ENCODE assay signal across 8 cellular contexts in the genomic region with DNA sequence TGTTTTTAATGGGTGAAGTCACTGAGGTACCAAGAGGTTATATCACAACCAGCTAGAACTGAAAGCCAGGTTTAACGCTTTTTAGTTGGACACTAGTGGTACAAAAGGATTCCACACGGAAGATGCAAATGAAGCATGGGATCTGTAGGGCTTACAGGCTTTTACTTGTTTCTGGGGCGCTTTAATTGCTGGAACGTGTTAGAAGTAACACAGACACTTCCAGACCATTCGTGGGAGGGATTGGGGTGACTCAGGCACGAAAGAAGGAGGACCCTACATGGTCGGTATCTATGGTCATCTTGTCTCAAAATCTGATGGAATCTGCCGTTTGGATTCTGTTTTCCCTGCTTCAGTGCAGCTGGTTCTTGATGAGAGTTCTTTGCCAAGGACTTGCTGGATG. TPM values are rescaled to one million over a fixed set of nuclear protein-coding genes. Genes with fewer than 3 reads are reported as not detected.
DNase-seq lines count a peak whose midpoint lies in the region; ATAC-seq and TF ChIP-seq lines count a peak whose summit lies in the region.

No MANE protein-coding gene starts in this region.

- TF ChIP-seq CTCF in GM06990 (IDR thresholded peaks at IDR 0.05; ENCODE audit: insufficient read depth, low read length, poor library complexity, severe bottlenecking) (no peak), esophagus squamous epithelium (IDR thresholded peaks at IDR 0.05) (no peak), progenitor cell of endocrine pancreas (IDR thresholded peaks at IDR 0.05; ENCODE audit: unreplicated experiment) (no peak)

- ATAC-seq in HG02623 (IDR thresholded peaks at IDR 0.05; ENCODE audit: unreplicated experiment) (no peak), HG03196 (IDR thresholded peaks at IDR 0.05; ENCODE audit: unreplicated experiment) (no peak)

- H3K4me1 ChIP-seq in esophagus squamous epithelium = peaks cover 3 to 41% (median 12%) of the 10 kb centered on the region in 3 donors

- intact Hi-C loops in esophagus squamous epithelium (cut with DNase I) = no loop called here

- H3K36me3 ChIP-seq in GM06990 (ENCODE audit: control insufficient read depth, insufficient read depth, low read length) (peaks cover 9% of the 10 kb centered on the region), esophagus squamous epithelium (peaks cover 4 to 37% (median 12%) of the 10 kb centered on the region in 3 donors)

- H3K4me1 Mint-ChIP-seq in progenitor cell of endocrine pancreas (ENCODE audit: low read depth) = peaks cover 13% of the 10 kb centered on the region

- H3K36me3 Mint-ChIP-seq in progenitor cell of endocrine pancreas (ENCODE audit: insufficient read depth) = peaks cover 8% of the 10 kb centered on the region

- H3K4me3 ChIP-seq in GM06990 (replicated peaks; ENCODE audit: low read depth, low read length) = peak overlapping the region; percentile 98
- peak overlapping the region; percentile 68 to 98 (median 96) for H3K4me3 ChIP-seq in esophagus squamous epithelium

- no peak for TF ChIP-seq POLR2A in esophagus squamous epithelium (IDR thresholded peaks at IDR 0.05)

- H3K4me3 Mint-ChIP-seq in progenitor cell of endocrine pancreas (ENCODE audit: low read depth) = peak overlapping the region; percentile 92

- peak overlapping the region; percentile 97 for H3K27ac Mint-ChIP-seq in progenitor cell of endocrine pancreas

- WGBS in esophagus squamous epithelium, 2 donors = 16 to 20% methylated on average over 8 of the region's 8 CpGs

- DNase-seq in GM06990 (ENCODE audit: extremely low read depth, insufficient read length) (no peak), RPMI7951 (ENCODE audit: low read depth) (peak; percentile 45), esophagus squamous epithelium (lab: John Stamatoyannopoulos, UW) (no peak), progenitor cell of endocrine pancreas (ENCODE audit: low spot score, unreplicated experiment) (no peak), NCI-H1048 (lab: John Stamatoyannopoulos, UW) (no peak), NCI-H345 (lab: John Stamatoyannopoulos, UW) (no peak)

- peak overlapping the region in 2 of 4 donors; percentile 83 to 88 for H3K27ac ChIP-seq in esophagus squamous epithelium

- H3K27me3 ChIP-seq in GM06990 (replicated peaks; ENCODE audit: control insufficient read depth, insufficient read depth, low read length) (no peaks in the 10 kb centered on the region), esophagus squamous epithelium (peaks cover 0 to 6% (median 0%) of the 10 kb centered on the region in 4 donors)

- H3K9me3 Mint-ChIP-seq in progenitor cell of endocrine pancreas (ENCODE audit: low read depth) = no peaks in the 10 kb centered on the region

- H3K27me3 Mint-ChIP-seq in progenitor cell of endocrine pancreas = peaks cover 7% of the 10 kb centered on the region

- H3K9me3 ChIP-seq in esophagus squamous epithelium = no peaks in the 10 kb centered on the region

RNA-seq across cellular contexts. Expression of gene YKT6, which starts 1.0 kb away (rescaled TPM):
- total RNA-seq in RPMI7951 (2014; rRNA removed; shearing (Covaris generic)) = 118 and 143 TPM in 2 replicates
- total RNA-seq in esophagus squamous epithelium (10 to 100 TPM; 56.3 to 91.8 (median 65.1) TPM), progenitor cell of endocrine pancreas (79.2 and 82.5 TPM in 2 replicates)

RNA-seq across cellular contexts. Expression of gene GCK, which starts 12.6 kb away (rescaled TPM):
- total RNA-seq in RPMI7951 (2014; rRNA removed; shearing (Covaris generic)) = 2.4 and 2.6 TPM in 2 replicates
- total RNA-seq in esophagus squamous epithelium (under 1 TPM in 1 of 4 donors, not detected in 3; 0.38 TPM), progenitor cell of endocrine pancreas (4.9 and 5.9 TPM in 2 replicates)
